In the genomic region with DNA sequence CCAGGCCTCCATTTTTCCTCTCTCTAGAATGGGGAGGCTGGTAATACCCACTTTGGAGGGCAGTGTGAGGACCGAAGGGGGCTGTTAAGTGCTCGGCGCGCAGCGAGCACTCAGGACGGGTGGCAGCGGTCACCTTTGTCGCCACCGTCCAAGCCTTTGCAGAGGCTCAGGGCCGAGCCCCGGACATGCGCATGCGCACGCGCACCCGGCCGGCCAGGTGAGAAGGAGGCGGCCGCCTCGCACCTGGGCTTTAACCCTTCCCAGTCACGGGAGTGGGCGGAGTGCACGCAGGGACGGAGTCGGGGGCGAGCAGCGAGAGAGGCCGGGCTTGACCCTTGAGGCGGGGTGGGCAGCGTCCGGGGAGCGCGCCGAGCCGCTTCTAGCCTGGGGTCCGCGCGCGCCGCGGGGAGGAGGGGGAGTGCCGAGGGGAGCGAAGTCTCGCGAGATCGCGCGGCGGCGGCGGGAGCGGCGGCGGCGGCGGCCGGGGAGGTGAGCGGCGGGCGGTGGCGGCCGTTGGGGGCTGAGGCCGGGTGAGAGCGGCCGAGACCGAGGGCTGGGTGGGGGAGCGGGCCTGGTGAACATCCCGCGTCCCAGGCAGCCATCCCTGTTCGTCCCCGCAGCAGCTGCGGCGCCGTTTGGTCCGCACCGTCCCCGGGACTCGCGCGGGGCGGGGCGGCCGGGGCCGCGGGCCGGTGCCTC, we compare ENCODE assay signal across 8 cellular contexts. TPM values are rescaled to one million over a fixed set of nuclear protein-coding genes. Genes with fewer than 3 reads are reported as not detected.
DNase-seq lines count a peak whose midpoint lies in the region; ATAC-seq and TF ChIP-seq lines count a peak whose summit lies in the region.

Gene MRTFB (plus strand): TSS at position 443 of the 699 bp plus-strand sequence. CDS start 69,288 bp downstream, outside the sequence.

- peak within 1 kb of the TSS; percentile 95 for H3K4me3 Mint-ChIP-seq in neural crest cell

- no peak for TF ChIP-seq POLR2A in stomach (IDR thresholded peaks at IDR 0.05)

- H3K9me3 ChIP-seq in RWPE2 (ENCODE audit: severe bottlenecking) (no peaks in the 10 kb centered on the region), stomach (no peaks in the 10 kb centered on the region)

- ATAC-seq in GM21515 (IDR thresholded peaks at IDR 0.05; ENCODE audit: unreplicated experiment) = peak; percentile 78
- ATAC-seq in RWPE2 (ENCODE audit: low read depth) = peak; percentile 81

- no peaks in the 10 kb centered on the region for H3K36me3 Mint-ChIP-seq in neural crest cell (ENCODE audit: low read depth)

- H3K4me1 ChIP-seq in RWPE2 (ENCODE audit: insufficient read depth, poor library complexity, severe bottlenecking) (no peaks in the 10 kb centered on the region), stomach (peaks cover 3 to 46% (median 25%) of the 10 kb centered on the region in 4 donors)

- DNase-seq in DMS153 (lab: John Stamatoyannopoulos, UW) (peak; percentile 81), HuH-7.5 (ENCODE audit: low spot score) (peak; percentile 77), RWPE2 (ENCODE audit: low spot score) (peak; percentile 81), activated gamma-delta T cell (lab: John Stamatoyannopoulos, UW) (peak; percentile 62), fibroblast of villous mesenchyme (ENCODE audit: low read depth) (peak; percentile 54), neural crest cell (ENCODE audit: low read depth, low spot score) (peak; percentile 88), stomach (peak; percentile 88)

- no peaks in the 10 kb centered on the region for H3K27me3 ChIP-seq in RWPE2 (ENCODE audit: insufficient read depth, poor library complexity, severe bottlenecking)
- no peaks in the 10 kb centered on the region for H3K27me3 ChIP-seq in stomach

- H3K36me3 ChIP-seq in RWPE2 (ENCODE audit: low read depth) (peaks cover 5% of the 10 kb centered on the region; the same call in 1 of the 2 replicates), stomach (no peaks in the 10 kb centered on the region)

- no peak for TF ChIP-seq EP300 in stomach (IDR thresholded peaks at IDR 0.05)

- H3K9me3 Mint-ChIP-seq in neural crest cell = no peaks in the 10 kb centered on the region

- peak within 1 kb of the TSS; percentile 93 for H3K27ac Mint-ChIP-seq in neural crest cell (ENCODE audit: unreplicated experiment)

- 0 to 3% (median 1%) methylated on average over 28 to 86 of the region's 86 CpGs for WGBS in stomach, 5 donors

- H3K4me3 ChIP-seq in RWPE2 (ENCODE audit: severe bottlenecking) (peak within 1 kb of the TSS; percentile 75), fibroblast of villous mesenchyme (ENCODE audit: low read depth, low read length) (peak within 1 kb of the TSS; percentile 89), stomach (peak within 1 kb of the TSS; percentile 81 to 99 (median 93))

- H3K27me3 Mint-ChIP-seq in neural crest cell (ENCODE audit: low read depth) = no peaks in the 10 kb centered on the region

- peak within 1 kb of the TSS; percentile 45 for H3K27ac ChIP-seq in RWPE2 (ENCODE audit: poor library complexity, severe bottlenecking)
- peak within 1 kb of the TSS; percentile 85 to 95 (median 90) for H3K27ac ChIP-seq in stomach

- H3K4me1 Mint-ChIP-seq in neural crest cell = peaks cover 16% of the 10 kb centered on the region

- intact Hi-C loops in stomach (cut with DNase I; ENCODE audit: low total_unique reads) = no loop called here

- no peak for TF ChIP-seq CTCF in RWPE2 (IDR thresholded peaks at IDR 0.05; ENCODE audit: poor library complexity, severe bottlenecking)
- no peak for TF ChIP-seq CTCF in fibroblast of villous mesenchyme (IDR thresholded peaks at IDR 0.05; ENCODE audit: insufficient read depth, low read depth, low read length)
- no peak for TF ChIP-seq CTCF in neural crest cell (conservative IDR thresholded peaks at IDR 0.05)
- peak in 1 of 7 experiments; percentile 10 for TF ChIP-seq CTCF in stomach (IDR thresholded peaks at IDR 0.05)

RNA-seq across cellular contexts. Expression of gene MRTFB, which starts in this region (rescaled TPM):
- total RNA-seq in fibroblast of villous mesenchyme (8.2 and 10.0 TPM in 2 replicates), neural crest cell (54.8 and 58.3 TPM in 2 replicates), stomach (10 to 100 TPM in 4 of 5 donors, 1 to 10 TPM in 1; 9.8 to 81.6 (median 47.8) TPM)
- 1 to 10 TPM; 4.3 to 5.1 (median 4.5) TPM for polyA plus RNA-seq in stomach

Comparison
In these comparisons a context has a peak if more than half of its experiments do, and no peak if none do; other contexts are left out.
1. Peak in every context shown above with its lines: DNase-seq, ATAC-seq, H3K4me3 ChIP-seq and H3K27ac ChIP-seq.